ENCODE assay signal across 9 cellular contexts in the genomic region with DNA sequence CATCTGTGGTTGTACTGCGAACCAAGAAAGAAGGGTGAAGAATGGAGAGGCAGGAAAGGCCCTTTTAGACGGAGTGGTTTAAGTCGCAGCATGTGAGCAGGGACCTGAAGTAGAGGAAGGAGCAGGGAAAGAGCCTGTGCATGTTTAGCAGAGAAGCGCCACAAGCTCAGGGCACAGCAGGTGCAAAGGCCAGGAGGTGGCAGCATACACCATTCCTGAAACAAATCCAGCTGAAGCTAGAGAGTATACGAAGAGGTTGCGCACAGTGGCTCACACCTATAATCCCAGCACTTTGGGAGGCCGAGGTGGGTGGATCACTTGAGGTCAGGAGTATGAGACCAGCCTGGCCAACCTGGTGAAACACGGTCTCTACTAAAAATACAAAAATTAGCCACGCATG. TPM values are rescaled to one million over a fixed set of nuclear protein-coding genes. Genes with fewer than 3 reads are reported as not detected.
A peak's percentile ranks its signal among the peaks of the same experiment; 100 is the strongest.
DNase-seq lines count a peak whose midpoint lies in the region; ATAC-seq and TF ChIP-seq lines count a peak whose summit lies in the region.
"Had no signal": no experiment of that assay in that cellular context is flagged by ENCODE, and none has a peak within 500 bp of the region (broad histone marks: within the 10 kb centered on the region; RNA-seq: fewer than 3 reads in every experiment).

No MANE protein-coding gene starts in this region.

- no peaks in the 10 kb centered on the region for H3K36me3 ChIP-seq in osteoblast (ENCODE audit: insufficient read depth, low read length)
- H3K36me3 ChIP-seq: adrenal gland had no signal

- H3K4me3 ChIP-seq in dorsolateral prefrontal cortex = no peak overlapping the region
- no peak overlapping the region for H3K4me3 ChIP-seq in osteoblast (ENCODE audit: insufficient read depth, low read length)
- H3K4me3 ChIP-seq: adrenal gland had no signal

- no peaks in the 10 kb centered on the region for H3K27me3 ChIP-seq in dorsolateral prefrontal cortex
- peaks cover 4% of the 10 kb centered on the region for H3K27me3 ChIP-seq in osteoblast (ENCODE audit: insufficient read depth, low read length)
- H3K27me3 ChIP-seq: adrenal gland had no signal

- CTCF ChIA-PET in activated naive CD4-positive, alpha-beta T cell treated with anti-CD3 and anti-CD28 coated beads for 36 hours (lab: Charles Lee) = interaction anchor here (0.6 to 1.7 kb wide), 3 partner anchors 57 to 357 kb away, joined by 3 to 6 read pairs (median 4); no protein-coding TSS in a partner anchor

- DNase-seq in activated naive CD4-positive, alpha-beta T cell treated with anti-CD3 and anti-CD28 coated beads for 36 hours = peak; percentile 35
- no peak for DNase-seq in activated naive CD4-positive, alpha-beta T cell treated with anti-CD3 and anti-CD28 coated beads, Interleukin-2, amount 50 U/mL, for 72 hours (ENCODE audit: low spot score in 2 of 2)
- DNase-seq in NCI-H1694 (lab: John Stamatoyannopoulos, UW) = peak; percentile 33
- DNase-seq in dorsolateral prefrontal cortex = peak in 5 of 10 donors; percentile 16 to 43 (median 40)
- no peak for DNase-seq in osteoblast (ENCODE audit: insufficient read length, low spot score, missing footprints)
- no peak for DNase-seq in DMS153 (lab: John Stamatoyannopoulos, UW)
- no peak for DNase-seq in activated T-cell treated with anti-CD3 and anti-CD28 coated beads, Interleukin-2, amount 50 U/mL, for 72 hours
- DNase-seq in activated T-cell treated with anti-CD3 and anti-CD28 coated beads, Interleukin-2, amount 50 U/mL, for 24 hours = no peak

- no peak overlapping the region for H3K27ac ChIP-seq in dorsolateral prefrontal cortex
- no peak overlapping the region for H3K27ac ChIP-seq in osteoblast (ENCODE audit: low read depth, low read length)
- H3K27ac ChIP-seq: adrenal gland had no signal

- H3K4me3 Mint-ChIP-seq in activated naive CD4-positive, alpha-beta T cell treated with anti-CD3 and anti-CD28 coated beads for 36 hours = no peak overlapping the region
- no peak overlapping the region for H3K4me3 Mint-ChIP-seq in activated T-cell treated with anti-CD3 and anti-CD28 coated beads, Interleukin-2, amount 50 U/mL, for 72 hours
- H3K4me3 Mint-ChIP-seq in activated T-cell treated with anti-CD3 and anti-CD28 coated beads, Interleukin-2, amount 50 U/mL, for 24 hours = no peak overlapping the region

- intact Hi-C loops in activated naive CD4-positive, alpha-beta T cell treated with anti-CD3 and anti-CD28 coated beads for 36 hours (cut with micrococcal nuclease) = loop anchor here (1.0 kb wide), 2 partner anchors 57 to 342 kb away; no protein-coding TSS in a partner anchor
- intact Hi-C loops in dorsolateral prefrontal cortex (cut with DNase I) = loop anchor here (5.0 to 10.0 kb wide), 2 partner anchors 340 to 343 kb away; no protein-coding TSS in a partner anchor

- no peaks in the 10 kb centered on the region for H3K27me3 Mint-ChIP-seq in activated naive CD4-positive, alpha-beta T cell treated with anti-CD3 and anti-CD28 coated beads for 36 hours (ENCODE audit: low read depth)
- no peaks in the 10 kb centered on the region for H3K27me3 Mint-ChIP-seq in activated T-cell treated with anti-CD3 and anti-CD28 coated beads, Interleukin-2, amount 50 U/mL, for 72 hours (ENCODE audit: low read depth)
- no peaks in the 10 kb centered on the region for H3K27me3 Mint-ChIP-seq in activated T-cell treated with anti-CD3 and anti-CD28 coated beads, Interleukin-2, amount 50 U/mL, for 24 hours

- H3K27ac Mint-ChIP-seq in activated naive CD4-positive, alpha-beta T cell treated with anti-CD3 and anti-CD28 coated beads for 36 hours = no peak overlapping the region
- no peak overlapping the region for H3K27ac Mint-ChIP-seq in activated naive CD4-positive, alpha-beta T cell treated with anti-CD3 and anti-CD28 coated beads, Interleukin-2, amount 50 U/mL, for 72 hours
- H3K27ac Mint-ChIP-seq in activated T-cell treated with anti-CD3 and anti-CD28 coated beads, Interleukin-2, amount 50 U/mL, for 72 hours = no peak overlapping the region
- H3K27ac Mint-ChIP-seq in activated T-cell treated with anti-CD3 and anti-CD28 coated beads, Interleukin-2, amount 50 U/mL, for 24 hours = no peak overlapping the region

- peaks cover 3% of the 10 kb centered on the region for H3K36me3 Mint-ChIP-seq in activated naive CD4-positive, alpha-beta T cell treated with anti-CD3 and anti-CD28 coated beads for 36 hours (ENCODE audit: low read depth)
- peaks cover 0 to 8% of the 10 kb centered on the region in 2 donors for H3K36me3 Mint-ChIP-seq in activated naive CD4-positive, alpha-beta T cell treated with anti-CD3 and anti-CD28 coated beads, Interleukin-2, amount 50 U/mL, for 72 hours
- H3K36me3 Mint-ChIP-seq in activated T-cell treated with anti-CD3 and anti-CD28 coated beads, Interleukin-2, amount 50 U/mL, for 72 hours (ENCODE audit: insufficient read depth in 2 of 2) = peaks cover 3 to 11% of the 10 kb centered on the region in 2 donors
- H3K36me3 Mint-ChIP-seq in activated T-cell treated with anti-CD3 and anti-CD28 coated beads, Interleukin-2, amount 50 U/mL, for 24 hours (ENCODE audit: low read depth) = peaks cover 56% of the 10 kb centered on the region

- H4K20me1 ChIP-seq in osteoblast (ENCODE audit: insufficient read depth, low read length) = no peaks in the 10 kb centered on the region

- no peak for ATAC-seq in activated naive CD4-positive, alpha-beta T cell treated with anti-CD3 and anti-CD28 coated beads, Interleukin-2, amount 50 U/mL, for 72 hours
- no peak for ATAC-seq in activated T-cell treated with anti-CD3 and anti-CD28 coated beads, Interleukin-2, amount 50 U/mL, for 72 hours (replicated peaks in 1 of 2)

- H3K9me3 ChIP-seq in osteoblast (ENCODE audit: low read depth, low read length) = no peaks in the 10 kb centered on the region
- H3K9me3 ChIP-seq: adrenal gland had no signal

- no peaks in the 10 kb centered on the region for H3K79me2 ChIP-seq in osteoblast (ENCODE audit: insufficient read depth, low read length)

- TF ChIP-seq CTCF in dorsolateral prefrontal cortex (IDR thresholded peaks at IDR 0.05 in 54 of 56, conservative IDR thresholded peaks at IDR 0.05 in 2 of 56; ENCODE audit: low read depth in 1 of 56, partially characterized antibody in 56 of 56) (peak in 51 of 56 donors; percentile 14 to 65 (median 37)), osteoblast (IDR thresholded peaks at IDR 0.05; ENCODE audit: extremely low read depth, low read depth, low read length) (peak; percentile 28)

- H3K4me1 Mint-ChIP-seq in activated naive CD4-positive, alpha-beta T cell treated with anti-CD3 and anti-CD28 coated beads for 36 hours (ENCODE audit: low read depth) = no peaks in the 10 kb centered on the region
- H3K4me1 Mint-ChIP-seq in activated T-cell treated with anti-CD3 and anti-CD28 coated beads, Interleukin-2, amount 50 U/mL, for 72 hours (ENCODE audit: low read depth) = no peaks in the 10 kb centered on the region
- no peaks in the 10 kb centered on the region for H3K4me1 Mint-ChIP-seq in activated T-cell treated with anti-CD3 and anti-CD28 coated beads, Interleukin-2, amount 50 U/mL, for 24 hours (ENCODE audit: low read depth)

- no peaks in the 10 kb centered on the region for H3K4me1 ChIP-seq in osteoblast (ENCODE audit: insufficient read depth, low read length)
- H3K4me1 ChIP-seq: adrenal gland had no signal

- no peaks in the 10 kb centered on the region for H3K9me3 Mint-ChIP-seq in activated naive CD4-positive, alpha-beta T cell treated with anti-CD3 and anti-CD28 coated beads for 36 hours
- H3K9me3 Mint-ChIP-seq in activated naive CD4-positive, alpha-beta T cell treated with anti-CD3 and anti-CD28 coated beads, Interleukin-2, amount 50 U/mL, for 72 hours = no peaks in the 10 kb centered on the region
- H3K9me3 Mint-ChIP-seq in activated T-cell treated with anti-CD3 and anti-CD28 coated beads, Interleukin-2, amount 50 U/mL, for 72 hours = no peaks in the 10 kb centered on the region
- no peaks in the 10 kb centered on the region for H3K9me3 Mint-ChIP-seq in activated T-cell treated with anti-CD3 and anti-CD28 coated beads, Interleukin-2, amount 50 U/mL, for 24 hours

- H2AFZ ChIP-seq in osteoblast (ENCODE audit: low read length) = no peak overlapping the region

- no peak overlapping the region for H3K4me2 ChIP-seq in osteoblast (ENCODE audit: insufficient read depth, low read length)

RNA-seq across cellular contexts. Expression of a gene that starts 49.9 kb away (rescaled TPM):
- total RNA-seq in activated naive CD4-positive, alpha-beta T cell treated with anti-CD3 and anti-CD28 coated beads for 36 hours = 10 to 100 TPM; 23.0 to 23.7 TPM
- total RNA-seq in activated naive CD4-positive, alpha-beta T cell treated with anti-CD3 and anti-CD28 coated beads, Interleukin-2, amount 50 U/mL, for 72 hours = 10 to 100 TPM; 29.4 to 45.9 TPM
- total RNA-seq in dorsolateral prefrontal cortex (10 to 100 TPM in 1 of 120 experiments, 1 to 10 TPM in 119; 1.2 to 14.2 (median 3.5) TPM), osteoblast (2.2 and 3.2 TPM in 2 replicates)
- total RNA-seq in activated T-cell treated with anti-CD3 and anti-CD28 coated beads, Interleukin-2, amount 50 U/mL, for 72 hours = 10 to 100 TPM; 29.7 to 31.9 TPM

Comparison
In these comparisons a context has a peak if more than half of its experiments do, and no peak if none do; other contexts are left out.
1. DNase-seq: peak in activated naive CD4-positive, alpha-beta T cell treated with anti-CD3 and anti-CD28 coated beads for 36 hours (single experiment) and NCI-H1694 (single experiment); none in activated naive CD4-positive, alpha-beta T cell treated with anti-CD3 and anti-CD28 coated beads, Interleukin-2, amount 50 U/mL, for 72 hours (0 of 2), osteoblast (single experiment), DMS153 (single experiment), activated T-cell treated with anti-CD3 and anti-CD28 coated beads, Interleukin-2, amount 50 U/mL, for 72 hours (0 of 2) and activated T-cell treated with anti-CD3 and anti-CD28 coated beads, Interleukin-2, amount 50 U/mL, for 24 hours (single experiment).